ENCODE assay signal across 8 cellular contexts in the genomic region with DNA sequence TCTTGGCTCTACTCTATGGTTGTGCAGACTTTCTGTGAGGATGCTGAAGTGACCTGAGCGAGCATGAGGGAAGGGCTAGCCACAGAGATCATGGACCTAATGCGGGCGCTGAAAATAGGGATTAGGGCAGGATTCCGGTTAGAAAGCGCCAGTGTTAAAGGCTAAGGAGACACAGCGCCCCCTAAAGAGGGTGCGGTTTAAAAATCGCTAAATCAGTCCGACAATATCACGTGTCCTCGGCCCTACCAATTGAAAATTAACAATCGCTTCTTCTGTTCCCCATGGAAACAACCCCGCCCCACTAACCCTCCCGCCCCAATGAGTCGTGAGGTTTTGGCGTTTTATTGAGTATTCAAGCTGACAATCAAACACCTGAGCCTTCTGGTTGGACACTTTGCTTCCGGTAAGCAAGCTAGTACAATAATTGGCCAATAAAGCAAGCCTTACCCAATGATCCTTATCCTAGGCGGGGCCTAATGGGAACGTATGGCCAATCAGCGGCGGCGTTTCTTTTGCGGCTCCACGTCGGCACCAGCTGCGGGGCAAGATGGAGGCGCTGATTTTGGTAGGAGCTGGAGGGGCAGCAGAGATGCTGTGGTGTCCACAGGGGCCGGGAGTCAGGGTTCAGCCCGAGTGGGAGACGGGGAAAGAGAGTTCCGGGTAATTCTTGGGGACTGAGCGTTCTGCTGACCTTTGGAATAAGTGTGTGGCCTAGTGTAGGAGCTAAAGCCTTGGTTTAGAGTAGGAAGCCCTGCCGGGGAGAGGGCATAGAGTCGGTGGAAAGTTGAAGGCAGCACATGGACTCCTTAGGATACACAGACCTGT. TPM values are rescaled to one million over a fixed set of nuclear protein-coding genes. Genes with fewer than 3 reads are reported as not detected.
DNase-seq lines count a peak whose midpoint lies in the region; ATAC-seq and TF ChIP-seq lines count a peak whose summit lies in the region.

A gene with protein sequence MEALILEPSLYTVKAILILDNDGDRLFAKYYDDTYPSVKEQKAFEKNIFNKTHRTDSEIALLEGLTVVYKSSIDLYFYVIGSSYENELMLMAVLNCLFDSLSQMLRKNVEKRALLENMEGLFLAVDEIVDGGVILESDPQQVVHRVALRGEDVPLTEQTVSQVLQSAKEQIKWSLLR (plus strand): TSS at position 515 of the 825 bp plus-strand sequence. CDS start 33 bp downstream, at position 548.

- H3K4me3 Mint-ChIP-seq in Calu3 (ENCODE audit: low read depth, unreplicated experiment): peak within 1 kb of the TSS; percentile 97

- peak; percentile 53 for TF ChIP-seq CTCF in Calu3 (IDR thresholded peaks at IDR 0.05; ENCODE audit: unreplicated experiment)

- peak within 1 kb of the TSS; percentile 97 for H3K27ac Mint-ChIP-seq in Calu3 (ENCODE audit: unreplicated experiment)

- H3K9ac ChIP-seq in endocrine pancreas (ENCODE audit: control insufficient read depth, insufficient read depth, low read length): peak within 1 kb of the TSS; percentile 99
- H3K9ac ChIP-seq in mesenchymal stem cell (ENCODE audit: low read length): peak within 1 kb of the TSS; percentile 100

- peak within 1 kb of the TSS; percentile 93 to 96 for H3K18ac ChIP-seq in mesenchymal stem cell (ENCODE audit: low read depth in 1 of 2, low read length in 2 of 2)

- H2BK12ac ChIP-seq in mesenchymal stem cell (ENCODE audit: low read length in 2 of 2): no peak within 1 kb of the TSS

- peak within 1 kb of the TSS; percentile 90 for H4K91ac ChIP-seq in mesenchymal stem cell (ENCODE audit: low read length)

- peak; percentile 95 for DNase-seq in Calu3
- DNase-seq in HUDEP-2 (lab: John Stamatoyannopoulos, UW; ENCODE audit: unreplicated experiment in 76 of 76): peak; percentile 32 to 99 (median 96)
- peak; percentile 100 for DNase-seq in NOMO-1 treated with dmso at 0.1 percent for 144 hours (lab: John Stamatoyannopoulos, UW; ENCODE audit: unreplicated experiment)
- DNase-seq in activated CD8-positive, alpha-beta memory T cell treated with anti-CD3 and anti-CD28 coated beads for 48 hours (ENCODE audit: low read depth in 2 of 3, low spot score in 2 of 3): peak; percentile 74 to 81 (median 78)
- DNase-seq in mesenchymal stem cell: peak; percentile 100
- peak; percentile 81 for DNase-seq in stimulated activated CD8-positive, alpha-beta memory T cell treated with anti-CD3 and anti-CD28 coated beads, Interleukin-12 subunit alpha, Interleukin-12 subunit beta, amount 100 ng/mL, for 4 hours (ENCODE audit: low read depth)

- peaks cover 3% of the 10 kb centered on the region for H3K4me1 ChIP-seq in endocrine pancreas (ENCODE audit: control insufficient read depth, insufficient read depth, low read length)
- peaks cover 10% of the 10 kb centered on the region for H3K4me1 ChIP-seq in mesenchymal stem cell (ENCODE audit: control insufficient read depth, insufficient read depth, low read depth, low read length)

- H3K9me3 ChIP-seq in endocrine pancreas (ENCODE audit: control insufficient read depth, low read length) (no peaks in the 10 kb centered on the region), mesenchymal stem cell (ENCODE audit: control insufficient read depth, low read length) (no peaks in the 10 kb centered on the region)

- H3K36me3 ChIP-seq in endocrine pancreas (ENCODE audit: control insufficient read depth, insufficient read depth, low read length) (no peaks in the 10 kb centered on the region), mesenchymal stem cell (ENCODE audit: control insufficient read depth in 1 of 2, insufficient read depth in 2 of 2, low read depth in 1 of 2, low read length in 2 of 2) (peaks cover 1 to 6% of the 10 kb centered on the region in 2 experiments)

- no TSS peak for BruUV-seq in Calu3 (replicated peaks; lab: Mats Ljungman, UMichigan)

- H3K27me3 ChIP-seq in endocrine pancreas (ENCODE audit: control insufficient read depth, insufficient read depth, low read length) (no peaks in the 10 kb centered on the region), mesenchymal stem cell (ENCODE audit: control insufficient read depth in 1 of 2, insufficient read depth in 1 of 2, low read length in 2 of 2) (no peaks in the 10 kb centered on the region)

- no peaks in the 10 kb centered on the region for H3K9me3 Mint-ChIP-seq in Calu3 (ENCODE audit: low read depth, unreplicated experiment)

- H3K23ac ChIP-seq in mesenchymal stem cell (ENCODE audit: low read length in 2 of 2): peak within 1 kb of the TSS in 1 of 2 experiments; percentile 64

- peak within 1 kb of the TSS; percentile 40 for H2AK5ac ChIP-seq in mesenchymal stem cell (ENCODE audit: low read length, severe bottlenecking)

- H3K4ac ChIP-seq in mesenchymal stem cell (ENCODE audit: low read depth in 1 of 2, low read length in 2 of 2): peak within 1 kb of the TSS; percentile 72 to 89

- WGBS in mesenchymal stem cell: 1% methylated on average over 30 of the region's 34 CpGs

- H3K36me3 Mint-ChIP-seq in Calu3 (ENCODE audit: insufficient read depth, unreplicated experiment): peaks cover 31% of the 10 kb centered on the region

- H2BK120ac ChIP-seq in mesenchymal stem cell (ENCODE audit: low read depth, low read length): peak within 1 kb of the TSS; percentile 42

- peaks cover 34% of the 10 kb centered on the region for H3K4me1 Mint-ChIP-seq in Calu3 (ENCODE audit: low read depth, unreplicated experiment)

- H3K4me3 ChIP-seq in endocrine pancreas (ENCODE audit: control insufficient read depth, insufficient read depth, low read length): peak within 1 kb of the TSS; percentile 99
- peak within 1 kb of the TSS; percentile 69 to 96 for H3K4me3 ChIP-seq in mesenchymal stem cell (ENCODE audit: insufficient read depth in 1 of 2, low read depth in 1 of 2, low read length in 2 of 2)

- H3K27ac ChIP-seq in mesenchymal stem cell (ENCODE audit: low read length, poor library complexity, severe bottlenecking): peak within 1 kb of the TSS; percentile 82

- H3K27me3 Mint-ChIP-seq in Calu3 (ENCODE audit: unreplicated experiment): no peaks in the 10 kb centered on the region

- CTCF ChIA-PET in Calu3 (lab: Charles Lee): interaction anchor here (0.6 to 2.1 kb wide), 34 partner anchors 8 to 1745 kb away, joined by 3 to 37 read pairs (median 5); a partner anchor contains a TSS

- ATAC-seq in GM21381 (IDR thresholded peaks at IDR 0.05; ENCODE audit: unreplicated experiment): peak; percentile 97

- peak within 1 kb of the TSS; percentile 22 for H2BK5ac ChIP-seq in mesenchymal stem cell (ENCODE audit: low read depth, low read length, poor library complexity, severe bottlenecking)

- peak within 1 kb of the TSS; percentile 98 for H4K8ac ChIP-seq in mesenchymal stem cell (ENCODE audit: low read length)

- intact Hi-C loops in Calu3 (cut with micrococcal nuclease; ENCODE audit: unreplicated experiment): loop anchor here (1.0 to 5.0 kb wide), 4 partner anchors 31 to 66 kb away; a partner anchor contains a TSS

- peak within 1 kb of the TSS; percentile 83 for H3K4me2 ChIP-seq in mesenchymal stem cell (ENCODE audit: low read length, poor library complexity, severe bottlenecking)

- H3K79me1 ChIP-seq in mesenchymal stem cell (replicated peaks; ENCODE audit: low read length, poor library complexity, severe bottlenecking): peaks cover 3% of the 10 kb centered on the region

- peak within 1 kb of the TSS; percentile 10 for H2AFZ ChIP-seq in mesenchymal stem cell (ENCODE audit: low read depth, low read length)

- H3K14ac ChIP-seq in mesenchymal stem cell (ENCODE audit: low read length in 2 of 2): peak within 1 kb of the TSS in 1 of 2 experiments; percentile 19

- H2BK15ac ChIP-seq in mesenchymal stem cell (ENCODE audit: low read depth, poor library complexity, severe bottlenecking): no peak within 1 kb of the TSS

RNA-seq across cellular contexts. Expression of the gene that starts here (rescaled TPM):
- 173 and 190 TPM in 2 replicates for total RNA-seq in Calu3 (2022)
- 182 TPM for polyA plus RNA-seq in mesenchymal stem cell (2013, experiment 1 of 2)
- 182 TPM for polyA plus RNA-seq in mesenchymal stem cell (2013, experiment 2 of 2)

Comparison
In these comparisons a context has a peak if more than half of its experiments do, and no peak if none do; other contexts are left out.
1. Peak in every context shown above with its lines: DNase-seq, ATAC-seq, H3K4me3 ChIP-seq and H3K27ac ChIP-seq.